Comparison of ENCODE assay signal across 9 cellular contexts in genomic region chr2:238938460-238939055, GRCh38.
A peak's percentile ranks its signal among the peaks of the same experiment; 100 is the strongest.
DNase-seq lines count a peak whose midpoint lies in the region; ATAC-seq and TF ChIP-seq lines count a peak whose summit lies in the region.
"Had no signal": no experiment of that assay in that cellular context is flagged by ENCODE, and none has a peak within 500 bp of the region (broad histone marks: within the 10 kb centered on the region; RNA-seq: fewer than 3 reads in every experiment).

No MANE protein-coding gene starts in this region.

- no peak overlapping the region for H3K4me3 ChIP-seq in fibroblast of villous mesenchyme (ENCODE audit: low read depth, low read length)
- H3K4me3 ChIP-seq: K562 had no signal

- intact Hi-C loops in posterior vena cava (cut with DNase I), result loop anchor here in 1 of 2 donors (5.0 kb wide), 1 partner anchor 1449 kb away; no protein-coding TSS in a partner anchor

- ATAC-seq in GM18520 (IDR thresholded peaks at IDR 0.05; ENCODE audit: unreplicated experiment), result no peak
- no peak for ATAC-seq in HG03196 (IDR thresholded peaks at IDR 0.05; ENCODE audit: unreplicated experiment)
- ATAC-seq: K562 had no signal

- no peak for TF ChIP-seq CTCF in fibroblast of villous mesenchyme (IDR thresholded peaks at IDR 0.05; ENCODE audit: insufficient read depth, low read depth, low read length)

- DNase-seq in AG08396 (ENCODE audit: low spot score) (peak; percentile 89), fibroblast of villous mesenchyme (ENCODE audit: low read depth) (peak; percentile 96), posterior vena cava (ENCODE audit: low spot score) (peak; percentile 97), NCI-H2029 treated with DMSO at 0.1 percent for 48 hours (lab: John Stamatoyannopoulos, UW) (no peak), NCI-H1092 treated with DMSO at 0.1 percent for 48 hours (lab: John Stamatoyannopoulos, UW) (no peak)

TF ChIP-seq in PFSK-1, 5 proteins besides CTCF, POLR2A, EP300 and RAD21:
- TF ChIP-seq FOXP2 (optimal IDR thresholded peaks at IDR 0.05; ENCODE audit: borderline replicate concordance, extremely low read depth, extremely low read length, insufficient read depth) (peak; percentile 60), REST (IDR thresholded peaks at IDR 0.05; ENCODE audit: insufficient read depth in 1 of 2, low read depth in 2 of 2, low read length in 2 of 2) (peak in 1 of 2 experiments; percentile 45; a peak in 1 of 4 replicates), TAF1 (IDR thresholded peaks at IDR 0.05; ENCODE audit: borderline replicate concordance, insufficient read depth, low read length) (no peak), SIN3A (IDR thresholded peaks at IDR 0.05; ENCODE audit: borderline replicate concordance, insufficient read depth, low read length) (no peak), POLR2AphosphoS5 (IDR thresholded peaks at IDR 0.05; ENCODE audit: low read depth, low read length) (no peak)

Comparison
In these comparisons a context has a peak if more than half of its experiments do, and no peak if none do; other contexts are left out.
1. DNase-seq: peak in AG08396 (single experiment), fibroblast of villous mesenchyme (single experiment) and posterior vena cava (single experiment); none in NCI-H2029 treated with DMSO at 0.1 percent for 48 hours (single experiment) and NCI-H1092 treated with DMSO at 0.1 percent for 48 hours (single experiment).